24 cellular contexts compared by ENCODE assay signal in genomic region chr3:195746346-195746745, GRCh38. TPM values are rescaled to one million over a fixed set of nuclear protein-coding genes. Genes with fewer than 3 reads are reported as not detected.
"Had no signal": no experiment of that assay in that cellular context is flagged by ENCODE, and none has a peak within 500 bp of the region (broad histone marks: within the 10 kb centered on the region; RNA-seq: fewer than 3 reads in every experiment).

No MANE protein-coding gene starts in this region.

- H3K27ac ChIP-seq: brain microvascular endothelial cell, cardiac muscle cell, Peyer's patch, RWPE1 had no signal

- H3K36me3 ChIP-seq: brain microvascular endothelial cell, cardiac muscle cell, Peyer's patch had no signal

- H3K27ac Mint-ChIP-seq: activated CD4-positive, alpha-beta T cell treated with anti-CD3 and anti-CD28 coated beads, Interleukin-2, amount 10 ng/mL, durations not matched to agents 24 days and 14 days; activated CD8-positive, alpha-beta memory T cell treated with anti-CD3 and anti-CD28 coated beads, Interleukin-2, amount 10 ng/mL, durations not matched to agents 7 days and 5 days; activated naive CD4-positive, alpha-beta T cell treated with anti-CD3 and anti-CD28 coated beads for 36 hours; activated naive CD8-positive, alpha-beta T cell; activated T-cell treated with anti-CD3 and anti-CD28 coated beads, Interleukin-2, amount 50 U/mL, for 24 hours had no signal

- H3K36me3 Mint-ChIP-seq: activated CD8-positive, alpha-beta memory T cell treated with anti-CD3 and anti-CD28 coated beads, Interleukin-2, amount 10 ng/mL, durations not matched to agents 7 days and 5 days; activated naive CD8-positive, alpha-beta T cell had no signal

- ATAC-seq: activated CD8-positive, alpha-beta memory T cell treated with anti-CD3 and anti-CD28 coated beads, Interleukin-2, amount 10 ng/mL, durations not matched to agents 7 days and 5 days had no signal

- H3K4me3 Mint-ChIP-seq: activated B cell treated with CpG ODN at 0.5 μM for 24 hours; activated CD4-positive, alpha-beta T cell treated with anti-CD3 and anti-CD28 coated beads, Interleukin-2, amount 10 ng/mL, durations not matched to agents 24 days and 14 days; activated CD8-positive, alpha-beta memory T cell treated with anti-CD3 and anti-CD28 coated beads, Interleukin-2, amount 10 ng/mL, durations not matched to agents 7 days and 5 days; activated naive CD4-positive, alpha-beta T cell treated with anti-CD3 and anti-CD28 coated beads for 36 hours; activated naive CD8-positive, alpha-beta T cell; activated T-cell treated with anti-CD3 and anti-CD28 coated beads, Interleukin-2, amount 50 U/mL, for 24 hours had no signal

- DNase-seq: activated B cell treated with CpG ODN at 0.5 μM for 24 hours; activated CD4-positive, alpha-beta T cell treated with anti-CD3 and anti-CD28 coated beads for 1 hour; activated CD4-positive, alpha-beta T cell treated with anti-CD3 and anti-CD28 coated beads, Interleukin-2, amount 10 ng/mL, durations not matched to agents 24 days and 14 days; activated CD4-positive, alpha-beta T cell treated with anti-CD3 and anti-CD28 coated beads, Interleukin-2, amount 50 U/mL, for 48 hours; activated CD8-positive, alpha-beta memory T cell treated with anti-CD3 and anti-CD28 coated beads, Interleukin-2, amount 10 ng/mL, durations not matched to agents 7 days and 5 days; activated gamma-delta T cell; activated naive CD4-positive, alpha-beta T cell treated with anti-CD3 and anti-CD28 coated beads for 36 hours; activated T-cell treated with anti-CD3 and anti-CD28 coated beads, Interleukin-2, amount 50 U/mL, for 24 hours; amygdala; brain microvascular endothelial cell; Kasumi-1; NCI-H1105 treated with DMSO at 0.1 percent for 48 hours; NCI-H1436 treated with DMSO at 0.1 percent for 48 hours; NCI-H187; NCI-H2081; NCI-H510A treated with DMSO at 0.1 percent for 48 hours; SHP77 treated with DMSO at 0.1 percent for 48 hours; T-helper 2 cell; T1000 had no signal

- H3K27me3 ChIP-seq: cardiac muscle cell, Peyer's patch had no signal

- H3K27me3 Mint-ChIP-seq: activated naive CD8-positive, alpha-beta T cell had no signal

- H3K4me3 ChIP-seq: cardiac muscle cell, Peyer's patch had no signal

- H3K9me3 ChIP-seq: Peyer's patch had no signal

RNA-seq across cellular contexts. Expression of gene MUC20, which starts 25.6 kb away (rescaled TPM):
- total RNA-seq: SK-MEL-5 had no signal
